Comparison of ENCODE assay signal across 22 cellular contexts in genomic region chr10:29675984-29676383, GRCh38. TPM values are rescaled to one million over a fixed set of nuclear protein-coding genes. Genes with fewer than 3 reads are reported as not detected.
DNase-seq lines count a peak whose midpoint lies in the region; ATAC-seq, FAIRE-seq and TF ChIP-seq lines count a peak whose summit lies in the region.
"Had no signal": no experiment of that assay in that cellular context is flagged by ENCODE, and none has a peak within 500 bp of the region (broad histone marks: within the 10 kb centered on the region; RNA-seq: fewer than 3 reads in every experiment).

No MANE protein-coding gene starts in this region.

- no peak for TF ChIP-seq EP300 in HepG2 (IDR thresholded peaks at IDR 0.05; ENCODE audit: low read depth in 2 of 2, low read length in 2 of 2)
- TF ChIP-seq EP300 in HepG2 (CRISPR knock-in tag; IDR thresholded peaks at IDR 0.05; ENCODE audit: borderline replicate concordance), result no peak

- H3K27me3 ChIP-seq in HepG2 (ENCODE audit: control insufficient read depth in 1 of 2, insufficient read depth in 2 of 2, low read length in 2 of 2) (no peaks in the 10 kb centered on the region), right lobe of liver (no peaks in the 10 kb centered on the region), skeletal muscle tissue (ENCODE audit: control insufficient read depth in 3 of 3, insufficient read depth in 3 of 3, low read length in 3 of 3) (no peaks in the 10 kb centered on the region), lower lobe of right lung (ENCODE audit: low read depth) (no peaks in the 10 kb centered on the region)
- H3K27me3 ChIP-seq in naive thymus-derived CD4-positive, alpha-beta T cell (ENCODE audit: control insufficient read depth in 2 of 2, insufficient read depth in 2 of 2, low read length in 2 of 2), result no peaks in the 10 kb centered on the region

- H3K9me3 ChIP-seq in HepG2 (ENCODE audit: low read length), result peaks cover 27% of the 10 kb centered on the region; the same call in 1 of the 2 replicates
- H3K9me3 ChIP-seq in right lobe of liver, result no peaks in the 10 kb centered on the region
- H3K9me3 ChIP-seq in naive thymus-derived CD4-positive, alpha-beta T cell (ENCODE audit: control insufficient read depth in 2 of 3, low read length in 3 of 3), result peaks cover 0 to 12% (median 7%) of the 10 kb centered on the region in 3 experiments
- H3K9me3 ChIP-seq in skeletal muscle tissue (ENCODE audit: control insufficient read depth in 3 of 3, low read length in 3 of 3), result peaks cover 0 to 2% (median 0%) of the 10 kb centered on the region in 3 donors
- peaks cover 6% of the 10 kb centered on the region for H3K9me3 ChIP-seq in lower lobe of right lung

- TF ChIP-seq RAD21 in HepG2 (CRISPR knock-in tag; IDR thresholded peaks at IDR 0.05), result no peak

- DNase-seq in HepG2 (ENCODE audit: low spot score) (no peak), right lobe of liver (no peak), T-cell (no peak), lower lobe of right lung (no peak), ecto neural progenitor cell (ENCODE audit: low spot score) (no peak), HCEC 1CT (no peak)
- DNase-seq in naive thymus-derived CD4-positive, alpha-beta T cell, result no peak
- DNase-seq: AML-193; CD8-positive, alpha-beta memory T cell; COR-L47; DMS79; GDM1 had no signal

- intact Hi-C loops in HepG2 (cut with micrococcal nuclease; ENCODE audit: unreplicated experiment) (no loop called here), right lobe of liver (cut with DNase I) (no loop called here), lower lobe of right lung (cut with DNase I) (no loop called here)
- intact Hi-C loops in naive thymus-derived CD4-positive, alpha-beta T cell (cut with micrococcal nuclease), result no loop called here

- POLR2A ChIA-PET in HepG2 (lab: Yijun Ruan, JAX), result no interaction called here
- POLR2A ChIA-PET in T-cell (lab: Charles Lee), result no interaction called here
- POLR2A ChIA-PET in naive thymus-derived CD4-positive, alpha-beta T cell (lab: Charles Lee), result interaction anchor here (0.7 kb wide), 1 partner anchor 63 kb away, joined by 3 read pairs; no protein-coding TSS in a partner anchor

- in situ Hi-C loops in HepG2 (cut with HindIII; ENCODE audit: extremely low pct_ligation_motif_present, low pct_unique_long_range_greater_than_20kb), result no loop called here

- H3K27me3 Mint-ChIP-seq in T-cell, result no peaks in the 10 kb centered on the region
- H3K27me3 Mint-ChIP-seq in naive thymus-derived CD4-positive, alpha-beta T cell, result peaks cover 0 to 3% (median 0%) of the 10 kb centered on the region in 5 donors

- no peak overlapping the region for H3K4me2 ChIP-seq in HepG2 (ENCODE audit: low read depth, low read length)
- H3K4me2 ChIP-seq: A549, GM23338 had no signal

- 93% methylated on average over 1 of the region's 1 CpG for WGBS in HepG2 (ENCODE audit: low lambda C conversion rate)
- WGBS in right lobe of liver (ENCODE audit: insufficient coverage, low coverage, low lambda C conversion rate, missing lambda C conversion rate), result 100% methylated on average over 1 of the region's 1 CpG

- H3K36me3 ChIP-seq in HepG2 (replicated peaks in 1 of 2; ENCODE audit: control insufficient read depth in 1 of 2, insufficient read depth in 2 of 2, low read length in 2 of 2), result peaks cover 0 to 2% of the 10 kb centered on the region in 2 experiments; a peak in 2 of 5 replicates
- H3K36me3 ChIP-seq in right lobe of liver, result no peaks in the 10 kb centered on the region
- H3K36me3 ChIP-seq in naive thymus-derived CD4-positive, alpha-beta T cell (ENCODE audit: control insufficient read depth in 2 of 3, insufficient read depth in 3 of 3, low read length in 3 of 3), result no peaks in the 10 kb centered on the region
- H3K36me3 ChIP-seq in skeletal muscle tissue (ENCODE audit: control insufficient read depth in 3 of 3, insufficient read depth in 3 of 3, low read length in 3 of 3), result no peaks in the 10 kb centered on the region
- peaks cover 13% of the 10 kb centered on the region for H3K36me3 ChIP-seq in lower lobe of right lung

- TF ChIP-seq CTCF in HepG2 (CRISPR knock-in tag; IDR thresholded peaks at IDR 0.05) (no peak), right lobe of liver (IDR thresholded peaks at IDR 0.05) (no peak), lower lobe of right lung (IDR thresholded peaks at IDR 0.05) (no peak)

- no peaks in the 10 kb centered on the region for H4K20me1 ChIP-seq in HepG2 (ENCODE audit: insufficient read depth, low read length)

- H3K4me1 ChIP-seq in HepG2 (ENCODE audit: insufficient read depth, low read length) (no peaks in the 10 kb centered on the region), right lobe of liver (no peaks in the 10 kb centered on the region), skeletal muscle tissue (ENCODE audit: control insufficient read depth in 3 of 3, insufficient read depth in 3 of 3, low read length in 3 of 3) (peaks cover 4 to 27% (median 20%) of the 10 kb centered on the region in 3 donors), lower lobe of right lung (peaks cover 8% of the 10 kb centered on the region)
- peaks cover 23 to 47% of the 10 kb centered on the region in 2 donors for H3K4me1 ChIP-seq in naive thymus-derived CD4-positive, alpha-beta T cell (ENCODE audit: control insufficient read depth in 2 of 2, insufficient read depth in 2 of 2, low read length in 2 of 2)
- H3K4me1 ChIP-seq: A549 had no signal

- no peak for FAIRE-seq in HepG2 (lab: Jason Lieb, UNC)
- FAIRE-seq: A549, D721Med, GM12892, GM18507, H54 had no signal

- H3K4me3 ChIP-seq in HepG2 (replicated peaks in 1 of 3; ENCODE audit: insufficient read depth in 1 of 3, low read depth in 2 of 3, low read length in 3 of 3) (no peak overlapping the region), right lobe of liver (no peak overlapping the region), skeletal muscle tissue (ENCODE audit: low read length in 3 of 3) (no peak overlapping the region), lower lobe of right lung (no peak overlapping the region)
- no peak overlapping the region for H3K4me3 ChIP-seq in naive thymus-derived CD4-positive, alpha-beta T cell (ENCODE audit: low read length)
- H3K4me3 ChIP-seq: A549, GM23338 had no signal

- CTCF ChIA-PET in HepG2 (lab: Yijun Ruan, JAX; ENCODE audit: low intra/inter-chr PET ratio, low total read pairs) (no interaction called here), T-cell (lab: Charles Lee) (no interaction called here)
- CTCF ChIA-PET in naive thymus-derived CD4-positive, alpha-beta T cell (lab: Charles Lee), result no interaction called here

- H3K36me3 Mint-ChIP-seq in T-cell, result peaks cover 34% of the 10 kb centered on the region
- H3K36me3 Mint-ChIP-seq in naive thymus-derived CD4-positive, alpha-beta T cell, result peaks cover 13 to 40% (median 38%) of the 10 kb centered on the region in 5 donors

- no peaks in the 10 kb centered on the region for H3K79me2 ChIP-seq in HepG2 (ENCODE audit: insufficient read depth, low read length)

- peak overlapping the region; percentile 46 to 56 for H3K27ac Mint-ChIP-seq in T-cell
- peak overlapping the region in 7 of 9 donors; percentile 9 to 66 (median 37) for H3K27ac Mint-ChIP-seq in naive thymus-derived CD4-positive, alpha-beta T cell
- H3K27ac Mint-ChIP-seq: GM23338 had no signal

- H2AFZ ChIP-seq in HepG2 (ENCODE audit: low read length), result no peak overlapping the region
- H2AFZ ChIP-seq: GM23338 had no signal

- peaks cover 7 to 14% (median 12%) of the 10 kb centered on the region in 3 donors for H3K9me3 Mint-ChIP-seq in T-cell
- peaks cover 4 to 28% (median 14%) of the 10 kb centered on the region in 11 donors for H3K9me3 Mint-ChIP-seq in naive thymus-derived CD4-positive, alpha-beta T cell

- H3K4me3 Mint-ChIP-seq in T-cell, result no peak overlapping the region
- peak overlapping the region in 4 of 10 donors; percentile 2 to 49 (median 30) for H3K4me3 Mint-ChIP-seq in naive thymus-derived CD4-positive, alpha-beta T cell
- H3K4me3 Mint-ChIP-seq: GM23338 had no signal

- H3K4me1 Mint-ChIP-seq in T-cell, result peaks cover 61 to 76% (median 70%) of the 10 kb centered on the region in 3 donors
- peaks cover 14 to 83% (median 64%) of the 10 kb centered on the region in 7 donors for H3K4me1 Mint-ChIP-seq in naive thymus-derived CD4-positive, alpha-beta T cell

- H3K9ac ChIP-seq in HepG2 (ENCODE audit: insufficient read depth, low read depth, low read length) (no peak overlapping the region), skeletal muscle tissue (ENCODE audit: low read depth in 1 of 3, low read length in 3 of 3) (peak overlapping the region in 1 of 3 donors; percentile 60)

- ATAC-seq in HepG2 (no peak), right lobe of liver (no peak), T-cell (replicated peaks in 1 of 4) (no peak), lower lobe of right lung (no peak)
- ATAC-seq in naive thymus-derived CD4-positive, alpha-beta T cell, result no peak
- ATAC-seq: A549, GM23338, HCT116 had no signal

- TF ChIP-seq POLR2A in HepG2 (IDR thresholded peaks at IDR 0.05; ENCODE audit: insufficient read depth in 1 of 2, low read depth in 2 of 2, low read length in 2 of 2), result no peak
- no peak for TF ChIP-seq POLR2A in right lobe of liver (IDR thresholded peaks at IDR 0.05)

- no peak overlapping the region for H3K27ac ChIP-seq in HepG2 (ENCODE audit: extremely low read length, insufficient read depth, low read length)
- H3K27ac ChIP-seq in right lobe of liver, result no peak overlapping the region
- no peak overlapping the region for H3K27ac ChIP-seq in naive thymus-derived CD4-positive, alpha-beta T cell (ENCODE audit: low read depth, low read length)
- peak overlapping the region; percentile 45 for H3K27ac ChIP-seq in skeletal muscle tissue (ENCODE audit: low read depth, low read length)
- H3K27ac ChIP-seq in lower lobe of right lung, result no peak overlapping the region
- H3K27ac ChIP-seq: 22Rv1, A549, C4-2B had no signal

- BruUV-seq in HepG2 (replicated peaks; lab: Mats Ljungman, UMichigan), result no TSS peak

RNA-seq across cellular contexts. Expression of gene SVIL, which starts 41.2 kb away (rescaled TPM):
- total RNA-seq in HepG2 (2016; rRNA removed; fragmentation: Illumina TruSeq; extraction: Trizol) (4.8 and 12.1 TPM in 2 replicates), right lobe of liver (10 to 100 TPM; 12.3 to 15.1 (median 13.6) TPM), T-cell (10 to 100 TPM; 17.4 to 45.6 (median 19.6) TPM), skeletal muscle tissue (153 TPM), lower lobe of right lung (118 TPM)
- total RNA-seq in HepG2 (2016; cell fraction: cytosol; rRNA removed; fragmentation: Illumina TruSeq; extraction: Trizol; ENCODE audit: low read depth), result 0.97 and 1.0 TPM in 2 replicates
- 3.3 and 10.0 TPM in 2 replicates for total RNA-seq in HepG2 (2016; cell fraction: insoluble cytoplasmic fraction; rRNA removed; fragmentation: Illumina TruSeq; extraction: Trizol)
- total RNA-seq in HepG2 (2016; cell fraction: membrane; rRNA removed; fragmentation: Illumina TruSeq; extraction: Trizol), result 1.7 and 3.2 TPM in 2 replicates
- total RNA-seq in HepG2 (2016; cell fraction: nucleus; rRNA removed; fragmentation: Illumina TruSeq; extraction: Trizol), result 20.3 and 24.1 TPM in 2 replicates
- 3.8 and 3.9 TPM in 2 replicates for polyA plus RNA-seq in HepG2 (2011; rRNA removed)
- polyA plus RNA-seq in HepG2 (2011; cell fraction: cytosol; rRNA removed), result 2.1 and 2.3 TPM in 2 replicates
- 14.8 and 16.4 TPM in 2 replicates for polyA plus RNA-seq in HepG2 (2011; cell fraction: nucleus; rRNA removed)
- 4.0 and 4.8 TPM in 2 replicates for polyA plus RNA-seq in HepG2 (2012)
- polyA plus RNA-seq in HepG2 (2016; cell fraction: cytosol; fragmentation: Illumina TruSeq; extraction: Trizol; ENCODE audit: low read depth), result 0.19 and 0.84 TPM in 2 replicates
- 2.5 and 3.2 TPM in 2 replicates for polyA plus RNA-seq in HepG2 (2016; cell fraction: insoluble cytoplasmic fraction; fragmentation: Illumina TruSeq; extraction: Trizol; ENCODE audit: low read depth)
- 0.45 and 0.66 TPM in 2 replicates for polyA plus RNA-seq in HepG2 (2016; cell fraction: membrane; fragmentation: Illumina TruSeq; extraction: Trizol; ENCODE audit: low read depth)
- 13.7 TPM in 2 replicates for polyA plus RNA-seq in HepG2 (2016; cell fraction: nucleus; fragmentation: Illumina TruSeq; extraction: Trizol; ENCODE audit: insufficient read depth, low read depth)
- 7.7 and 11.4 TPM in 2 replicates for polyA minus RNA-seq in HepG2 (2011; rRNA and poly(A)+ RNA removed; ENCODE audit: low replicate concordance)
- 4.8 and 7.2 TPM in 2 replicates for polyA minus RNA-seq in HepG2 (2011; cell fraction: cytosol; rRNA and poly(A)+ RNA removed)
- polyA minus RNA-seq in HepG2 (2011; cell fraction: nucleus; rRNA and poly(A)+ RNA removed), result 30.3 and 30.4 TPM in 2 replicates
- 10 to 100 TPM; 13.5 to 48.9 (median 23.5) TPM for total RNA-seq in naive thymus-derived CD4-positive, alpha-beta T cell
- 10 to 100 TPM in 1 of 2 donors, 1 to 10 TPM in 1; 8.7 to 16.3 TPM for polyA plus RNA-seq in naive thymus-derived CD4-positive, alpha-beta T cell
